In genomic region chr2:44572196-44572900, GRCh38 we compare ENCODE assay signal across 15 cellular contexts.
DNase-seq lines count a peak whose midpoint lies in the region; ATAC-seq and TF ChIP-seq lines count a peak whose summit lies in the region.
"Had no signal": no experiment of that assay in that cellular context is flagged by ENCODE, and none has a peak within 500 bp of the region (broad histone marks: within the 10 kb centered on the region; RNA-seq: fewer than 3 reads in every experiment).

No MANE protein-coding gene starts in this region.

- 79 to 81% methylated on average over 8 of the region's 8 CpGs for WGBS in GM23248 (ENCODE audit: low coverage in 1 of 2, low lambda C conversion rate in 2 of 2, missing lambda C conversion rate in 2 of 2), 2 experiments
- 100% methylated on average over 1 of the region's 8 CpGs; no CpG with 5 or more reads in 1 of the 2 experiments for WGBS in IMR-90 (ENCODE audit: extremely low coverage in 2 of 2, insufficient read length in 1 of 2), 2 experiments

- no peak overlapping the region for H4K5ac ChIP-seq in IMR-90 (ENCODE audit: low read depth, low read length)

- H2BK20ac ChIP-seq in IMR-90 (ENCODE audit: low read depth, low read length): no peak overlapping the region

- no peak overlapping the region for H3K18ac ChIP-seq in IMR-90 (ENCODE audit: low read depth, low read length)

- H2BK120ac ChIP-seq in IMR-90 (ENCODE audit: low read depth, low read length): no peak overlapping the region

- no peak overlapping the region for H4K8ac ChIP-seq in IMR-90 (ENCODE audit: low read depth in 2 of 2, low read length in 2 of 2)

- no peak overlapping the region for H3K4ac ChIP-seq in IMR-90 (ENCODE audit: low read depth, low read length)

- H3K36me3 ChIP-seq in GM23248 (ENCODE audit: low read depth): no peaks in the 10 kb centered on the region
- no peaks in the 10 kb centered on the region for H3K36me3 ChIP-seq in IMR-90 (ENCODE audit: control insufficient read depth, insufficient read depth, low read length)
- no peaks in the 10 kb centered on the region for H3K36me3 ChIP-seq in gastrocnemius medialis
- H3K36me3 ChIP-seq: thyroid gland had no signal

- TF ChIP-seq RAD21 in IMR-90 (IDR thresholded peaks at IDR 0.05; ENCODE audit: low read length): no peak

- H3K9me2 ChIP-seq in GM23248 (ENCODE audit: insufficient read depth): no peaks in the 10 kb centered on the region

- H3K27ac ChIP-seq in GM23248 (no peak overlapping the region), IMR-90 (ENCODE audit: insufficient read depth, low read length) (no peak overlapping the region), gastrocnemius medialis (no peak overlapping the region)
- H3K27ac ChIP-seq: C4-2B, parathyroid adenoma, thyroid gland had no signal

- H3K9me3 ChIP-seq in GM23248 (ENCODE audit: low read depth) (no peaks in the 10 kb centered on the region), IMR-90 (ENCODE audit: control insufficient read depth, insufficient read depth, low read length) (no peaks in the 10 kb centered on the region), gastrocnemius medialis (no peaks in the 10 kb centered on the region)
- H3K9me3 ChIP-seq: thyroid gland had no signal

- ATAC-seq in IMR-90 (ENCODE audit: low read depth) (no peak), gastrocnemius medialis (peak; percentile 45 to 82), HG02798 (IDR thresholded peaks at IDR 0.05; ENCODE audit: poor library complexity, unreplicated experiment) (no peak), HG03095 (IDR thresholded peaks at IDR 0.05; ENCODE audit: unreplicated experiment) (no peak)
- ATAC-seq: left cardiac atrium had no signal

- in situ Hi-C loops in GM23248 (cut with MboI): no loop called here
- in situ Hi-C loops in IMR-90 (cut with MboI; ENCODE audit: low sequenced_read_pairs): no loop called here
- in situ Hi-C loops in astrocyte of the spinal cord (cut with HindIII; ENCODE audit: low sequenced_read_pairs): no loop called here
- in situ Hi-C loops in gastrocnemius medialis (cut with MboI; ENCODE audit: low sequenced_read_pairs in 4 of 4): no loop called here

- dilution Hi-C loops in IMR-90 (cut with HindIII; ENCODE audit: low sequenced_read_pairs, unreplicated experiment): no loop called here

- no peaks in the 10 kb centered on the region for H4K20me1 ChIP-seq in GM23248 (ENCODE audit: insufficient read depth)
- no peaks in the 10 kb centered on the region for H4K20me1 ChIP-seq in IMR-90 (ENCODE audit: insufficient read depth, low read length)

- POLR2A ChIA-PET in IMR-90 (lab: Charles Lee; ENCODE audit: unreplicated experiment): no interaction called here

- H3K4me3 ChIP-seq in GM23248 (no peak overlapping the region), IMR-90 (ENCODE audit: insufficient read depth, low read depth, low read length) (no peak overlapping the region), astrocyte of the spinal cord (ENCODE audit: low read depth, low read length) (no peak overlapping the region), gastrocnemius medialis (no peak overlapping the region)
- H3K4me3 ChIP-seq: thyroid gland had no signal

- no peak overlapping the region for H2AK9ac ChIP-seq in IMR-90 (replicated peaks; ENCODE audit: low read depth, low read length, poor library complexity)

- DNase-seq in GM23248: peak; percentile 65
- peak; percentile 12 for DNase-seq in IMR-90
- peak; percentile 22 for DNase-seq in astrocyte of the spinal cord (ENCODE audit: low read depth, low spot score)
- DNase-seq in gastrocnemius medialis: no peak
- no peak for DNase-seq in NCI-H2081 (lab: John Stamatoyannopoulos, UW)
- DNase-seq: activated naive CD4-positive, alpha-beta T cell treated with anti-CD3 and anti-CD28 coated beads, Interleukin-2, amount 10 ng/mL, durations not matched to agents 7 days and 5 days; cerebellar nuclear complex; left cardiac atrium; NCI-H1417 treated with DMSO at 0.1 percent for 48 hours; NCI-H446; thyroid gland had no signal

- H2AK5ac ChIP-seq in IMR-90 (ENCODE audit: low read depth, low read length): no peak overlapping the region

- no peak overlapping the region for H3K14ac ChIP-seq in IMR-90 (replicated peaks; ENCODE audit: low read depth, low read length)

- H2BK5ac ChIP-seq in IMR-90 (ENCODE audit: low read depth, low read length, poor library complexity, severe bottlenecking): no peak overlapping the region

- TF ChIP-seq POLR2A in IMR-90 (IDR thresholded peaks at IDR 0.05; ENCODE audit: low read depth, low read length): no peak
- TF ChIP-seq POLR2A in gastrocnemius medialis (IDR thresholded peaks at IDR 0.05): no peak

- H3K4me2 ChIP-seq in GM23248 (ENCODE audit: unreplicated experiment) (no peak overlapping the region), IMR-90 (ENCODE audit: low read depth, low read length) (no peak overlapping the region)

- H3F3A ChIP-seq in GM23248 (ENCODE audit: insufficient read depth): no peaks in the 10 kb centered on the region

- H3K9me1 ChIP-seq in IMR-90 (ENCODE audit: insufficient read depth, low read length): no peaks in the 10 kb centered on the region

- no peak overlapping the region for H2AFZ ChIP-seq in GM23248
- H2AFZ ChIP-seq in IMR-90 (replicated peaks; ENCODE audit: low read length, poor library complexity): no peak overlapping the region
- H2AFZ ChIP-seq: parathyroid adenoma had no signal

- TF ChIP-seq CTCF in IMR-90 (conservative IDR thresholded peaks at IDR 0.05; ENCODE audit: low read depth, low read length): no peak
- no peak for TF ChIP-seq CTCF in astrocyte of the spinal cord (IDR thresholded peaks at IDR 0.05; ENCODE audit: low read depth, low read length)
- TF ChIP-seq CTCF in gastrocnemius medialis (IDR thresholded peaks at IDR 0.05 in 4 of 5, conservative IDR thresholded peaks at IDR 0.05 in 1 of 5): no peak

- no peaks in the 10 kb centered on the region for H3K4me1 ChIP-seq in GM23248 (ENCODE audit: insufficient read depth)
- H3K4me1 ChIP-seq in IMR-90 (ENCODE audit: control insufficient read depth, insufficient read depth, low read length): no peaks in the 10 kb centered on the region
- no peaks in the 10 kb centered on the region for H3K4me1 ChIP-seq in gastrocnemius medialis
- H3K4me1 ChIP-seq: parathyroid adenoma, thyroid gland had no signal

- H3K27me3 ChIP-seq in GM23248 (replicated peaks; ENCODE audit: insufficient read depth) (no peaks in the 10 kb centered on the region), IMR-90 (ENCODE audit: control insufficient read depth, insufficient read depth, low read length) (no peaks in the 10 kb centered on the region), gastrocnemius medialis (no peaks in the 10 kb centered on the region)
- H3K27me3 ChIP-seq: thyroid gland had no signal

- H3K9ac ChIP-seq in GM23248 (no peak overlapping the region), IMR-90 (ENCODE audit: low read depth, low read length) (no peak overlapping the region)
- H3K9ac ChIP-seq: parathyroid adenoma had no signal

- H3K79me2 ChIP-seq in GM23248 (ENCODE audit: insufficient read depth): no peaks in the 10 kb centered on the region
- H3K79me2 ChIP-seq: parathyroid adenoma had no signal

- H3K23ac ChIP-seq in IMR-90 (ENCODE audit: low read depth, low read length): no peak overlapping the region

- no peak overlapping the region for H2BK15ac ChIP-seq in IMR-90 (ENCODE audit: low read depth, low read length)

- CTCF ChIA-PET in IMR-90 (lab: Yijun Ruan, JAX): no interaction called here

- no peaks in the 10 kb centered on the region for H3K79me1 ChIP-seq in IMR-90 (ENCODE audit: low read depth in 1 of 2, low read length in 2 of 2)

- BruUV-seq in IMR-90 (replicated peaks; lab: Mats Ljungman, UMichigan): no TSS peak

- H4K91ac ChIP-seq in IMR-90 (ENCODE audit: insufficient read depth, low read depth, low read length): no peak overlapping the region

- H3K56ac ChIP-seq in IMR-90 (ENCODE audit: extremely low read depth, insufficient read depth, low read length): no peak overlapping the region

- intact Hi-C loops in IMR-90 (cut with micrococcal nuclease) (no loop called here), gastrocnemius medialis (cut with DNase I; ENCODE audit: low total_unique reads) (no loop called here)

TF ChIP-seq in IMR-90, 13 proteins besides CTCF, POLR2A, EP300 and RAD21:
- TF ChIP-seq MAFK (IDR thresholded peaks at IDR 0.05; ENCODE audit: low read depth, low read length) (no peak), MAZ (IDR thresholded peaks at IDR 0.05; ENCODE audit: borderline replicate concordance, low read depth, low read length) (no peak), NFE2L2 (IDR thresholded peaks at IDR 0.05; ENCODE audit: low read depth, low read length) (no peak), CHD1 (IDR thresholded peaks at IDR 0.05; ENCODE audit: low read depth, low read length) (no peak), ELK1 (IDR thresholded peaks at IDR 0.05; ENCODE audit: borderline replicate concordance, low read depth, low read length) (no peak), BHLHE40 (IDR thresholded peaks at IDR 0.05; ENCODE audit: low read depth, low read length) (no peak), USF2 (IDR thresholded peaks at IDR 0.05; ENCODE audit: low read depth, low read length) (no peak), CEBPB (IDR thresholded peaks at IDR 0.05; ENCODE audit: low read depth, low read length) (no peak), RCOR1 (IDR thresholded peaks at IDR 0.05; ENCODE audit: insufficient replicate concordance, low read length) (no peak), RFX5 (IDR thresholded peaks at IDR 0.05; ENCODE audit: low read depth, low read length) (no peak), SMC3 (IDR thresholded peaks at IDR 0.05; ENCODE audit: low read depth, low read length) (no peak), FOS (IDR thresholded peaks at IDR 0.05; ENCODE audit: low read depth, low read length) (no peak), MXI1 (IDR thresholded peaks at IDR 0.05; ENCODE audit: borderline replicate concordance, low read depth, low read length) (no peak)

Comparison
In these comparisons a context has a peak if more than half of its experiments do, and no peak if none do; other contexts are left out.
1. DNase-seq: peak in GM23248 (single experiment), IMR-90 (single experiment) and astrocyte of the spinal cord (single experiment); none in gastrocnemius medialis (0 of 2) and NCI-H2081 (0 of 2).
2. ATAC-seq: peak in gastrocnemius medialis (2 of 2); none in IMR-90 (single experiment), HG02798 (single experiment) and HG03095 (single experiment).